1 cellular context compared by ENCODE assay signal in genomic region chr6:159693128-159693893, GRCh38.
A peak's percentile ranks its signal among the peaks of the same experiment; 100 is the strongest.
TF ChIP-seq lines count a peak whose summit lies in the region.

SOD2 (minus strand) TSS chr6:159693241; CDS start chr6:159693167, 74 bp downstream.

TF ChIP-seq in HCT116, 20 proteins besides CTCF, POLR2A, EP300 and RAD21 (continued from another document):
- TF ChIP-seq MAX (IDR thresholded peaks at IDR 0.05): peak; percentile 86
- TF ChIP-seq EGR1 (IDR thresholded peaks at IDR 0.05; ENCODE audit: low read depth): no peak
- TF ChIP-seq YY1 (IDR thresholded peaks at IDR 0.05; ENCODE audit: extremely low read depth, insufficient replicate concordance, low read depth, low read length): no peak
- TF ChIP-seq JUND (IDR thresholded peaks at IDR 0.05): peak; percentile 72
- 0 out of 2 replicates have a peak, but pooled peaks have one; percentile 30 for TF ChIP-seq SIN3A (IDR thresholded peaks at IDR 0.05; ENCODE audit: low read depth)
